ENCODE assay signal across 18 cellular contexts in genomic region chr4:5158391-5158770, GRCh38.
DNase-seq lines count a peak whose midpoint lies in the region; TF ChIP-seq lines count a peak whose summit lies in the region.
"Had no signal": no experiment of that assay in that cellular context is flagged by ENCODE, and none has a peak within 500 bp of the region (broad histone marks: within the 10 kb centered on the region; RNA-seq: fewer than 3 reads in every experiment).

No MANE protein-coding gene starts in this region.

- TF ChIP-seq CTCF in neural progenitor cell (IDR thresholded peaks at IDR 0.05) (no peak), uterus (IDR thresholded peaks at IDR 0.05) (no peak)

- H3K36me3 Mint-ChIP-seq in neural progenitor cell = no peaks in the 10 kb centered on the region

- H3K4me1 ChIP-seq in neural progenitor cell (peaks cover 8% of the 10 kb centered on the region), uterus (no peaks in the 10 kb centered on the region)
- H3K4me1 ChIP-seq: BLaER1 treated with 17β-estradiol and CSF1 and Interleukin-3, amounts not matched to agents 10 nM and 100 nM had no signal

- TF ChIP-seq POLR2A in uterus (IDR thresholded peaks at IDR 0.05) = no peak

- H3K79me2 ChIP-seq in neural progenitor cell (ENCODE audit: low read depth) = no peaks in the 10 kb centered on the region

- no peaks in the 10 kb centered on the region for H3F3A ChIP-seq in neural progenitor cell (ENCODE audit: low read depth)

- H3K9me3 Mint-ChIP-seq in neural progenitor cell = peaks cover 3% of the 10 kb centered on the region

- H4K20me1 ChIP-seq in neural progenitor cell (ENCODE audit: low read depth) = no peaks in the 10 kb centered on the region
- H4K20me1 ChIP-seq: BLaER1 treated with 17β-estradiol and CSF1 and Interleukin-3, amounts not matched to agents 10 nM and 100 nM had no signal

- no peak overlapping the region for H3K4me3 ChIP-seq in neural progenitor cell
- H3K4me3 ChIP-seq in uterus = no peak overlapping the region
- H3K4me3 ChIP-seq: BLaER1 treated with 17β-estradiol and CSF1 and Interleukin-3, amounts not matched to agents 10 nM and 100 nM; SK-N-MC had no signal

- peaks cover 7% of the 10 kb centered on the region for H3K27me3 Mint-ChIP-seq in neural progenitor cell (ENCODE audit: insufficient read depth, low read depth)

- H3K9me3 ChIP-seq in neural progenitor cell (ENCODE audit: low read depth) = no peaks in the 10 kb centered on the region
- H3K9me3 ChIP-seq in uterus = no peaks in the 10 kb centered on the region

- no peak overlapping the region for H3K4me3 Mint-ChIP-seq in neural progenitor cell
- H3K4me3 Mint-ChIP-seq: CD8-positive, alpha-beta memory T cell had no signal

- no peaks in the 10 kb centered on the region for H3K36me3 ChIP-seq in neural progenitor cell
- no peaks in the 10 kb centered on the region for H3K36me3 ChIP-seq in uterus

- H3K27ac ChIP-seq in neural progenitor cell (no peak overlapping the region), uterus (no peak overlapping the region)
- H3K27ac ChIP-seq: 22Rv1; BLaER1 treated with 17β-estradiol and CSF1 and Interleukin-3, amounts not matched to agents 10 nM and 100 nM; SK-N-MC had no signal

- intact Hi-C loops in uterus (cut with DNase I; ENCODE audit: low total_unique reads) = no loop called here

- H3K9ac ChIP-seq in neural progenitor cell = no peak overlapping the region
- H3K9ac ChIP-seq: BLaER1 treated with 17β-estradiol and CSF1 and Interleukin-3, amounts not matched to agents 10 nM and 100 nM had no signal

- no peak overlapping the region for H3K27ac Mint-ChIP-seq in neural progenitor cell
- H3K27ac Mint-ChIP-seq: CD8-positive, alpha-beta memory T cell had no signal

- H3K4me1 Mint-ChIP-seq in neural progenitor cell = peaks cover 22% of the 10 kb centered on the region
- H3K4me1 Mint-ChIP-seq: CD8-positive, alpha-beta memory T cell had no signal

- peak overlapping the region; percentile 18 for H3K4me2 ChIP-seq in neural progenitor cell
- H3K4me2 ChIP-seq: BLaER1 treated with 17β-estradiol and CSF1 and Interleukin-3, amounts not matched to agents 10 nM and 100 nM had no signal

- H3K27me3 ChIP-seq in neural progenitor cell (no peaks in the 10 kb centered on the region), uterus (no peaks in the 10 kb centered on the region)
- H3K27me3 ChIP-seq: BLaER1 treated with 17β-estradiol and CSF1 and Interleukin-3, amounts not matched to agents 10 nM and 100 nM had no signal

- peak; percentile 19 for DNase-seq in NCI-H1436 (lab: John Stamatoyannopoulos, UW)
- no peak for DNase-seq in NCI-H1436 treated with DMSO at 0.1 percent for 48 hours (lab: John Stamatoyannopoulos, UW)
- peak; percentile 6 for DNase-seq in NCI-H1417 treated with DMSO at 0.1 percent for 48 hours (lab: John Stamatoyannopoulos, UW)
- DNase-seq in NCI-H748 treated with DMSO at 0.1 percent for 48 hours (lab: John Stamatoyannopoulos, UW) = peak; percentile 42
- peak; percentile 23 for DNase-seq in neural progenitor cell (ENCODE audit: low spot score)
- no peak for DNase-seq in uterus
- no peak for DNase-seq in AG08395 (ENCODE audit: low spot score)
- no peak for DNase-seq in Ammon's horn (ENCODE audit: low spot score)
- DNase-seq: CD8-positive, alpha-beta memory T cell; MV-4-11; NCI-H146; NCI-H2081; NCI-H2227 treated with DMSO at 0.1 percent for 48 hours; Right ventricle myocardium superior; T-helper 1 cell had no signal

- H2AFZ ChIP-seq in neural progenitor cell (replicated peaks) = no peak overlapping the region

Comparison
In these comparisons a context has a peak if more than half of its experiments do, and no peak if none do; other contexts are left out.
1. DNase-seq: peak in NCI-H1436 (single experiment), NCI-H1417 treated with DMSO at 0.1 percent for 48 hours (single experiment), NCI-H748 treated with DMSO at 0.1 percent for 48 hours (single experiment) and neural progenitor cell (single experiment); none in NCI-H1436 treated with DMSO at 0.1 percent for 48 hours (single experiment), uterus (0 of 2), AG08395 (single experiment) and Ammon's horn (single experiment).